26 cellular contexts compared by ENCODE assay signal in genomic region chr2:177874678-177875077, GRCh38.
DNase-seq lines count a peak whose midpoint lies in the region; ATAC-seq, FAIRE-seq and TF ChIP-seq lines count a peak whose summit lies in the region.
"Had no signal": no experiment of that assay in that cellular context is flagged by ENCODE, and none has a peak within 500 bp of the region (broad histone marks: within the 10 kb centered on the region; RNA-seq: fewer than 3 reads in every experiment).

No MANE protein-coding gene starts in this region.

- no peak for TF ChIP-seq CTCF in hepatocyte (IDR thresholded peaks at IDR 0.05; ENCODE audit: poor library complexity)

- no peaks in the 10 kb centered on the region for H3K9me2 ChIP-seq in hepatocyte (replicated peaks; ENCODE audit: insufficient read depth)

- peak; percentile 57 for ATAC-seq in left colon
- ATAC-seq: GM12878 had no signal

- H3K36me3 ChIP-seq in hepatocyte (replicated peaks; ENCODE audit: insufficient read depth, low read depth) (no peaks in the 10 kb centered on the region), small intestine (ENCODE audit: control insufficient read depth in 2 of 2, insufficient read depth in 2 of 2, low read length in 2 of 2) (no peaks in the 10 kb centered on the region), SJCRH30 (no peaks in the 10 kb centered on the region)
- H3K36me3 ChIP-seq: BE2C, BLaER1 had no signal

- H2AFZ ChIP-seq in hepatocyte = no peak overlapping the region

- H3K4me1 ChIP-seq in hepatocyte (ENCODE audit: insufficient read depth) (no peaks in the 10 kb centered on the region), small intestine (ENCODE audit: control insufficient read depth in 2 of 2, insufficient read depth in 1 of 2, low read depth in 1 of 2, low read length in 1 of 2) (peaks cover 0 to 2% of the 10 kb centered on the region in 2 donors), SJCRH30 (no peaks in the 10 kb centered on the region)
- H3K4me1 ChIP-seq: BE2C, BLaER1 had no signal

- H3K9me3 ChIP-seq in hepatocyte (ENCODE audit: low read depth) (no peaks in the 10 kb centered on the region), small intestine (ENCODE audit: control insufficient read depth, low read depth) (no peaks in the 10 kb centered on the region), SJCRH30 (replicated peaks) (no peaks in the 10 kb centered on the region)
- H3K9me3 ChIP-seq: BE2C, BLaER1 had no signal

- WGBS in hepatocyte (ENCODE audit: low lambda C conversion rate, missing lambda C conversion rate) = 97% methylated on average over 4 of the region's 4 CpGs
- WGBS in small intestine, 3 donors = 45 to 73% (median 71%) methylated on average over 4 of the region's 4 CpGs

- peak overlapping the region; percentile 57 for H3K27ac ChIP-seq in hepatocyte
- H3K27ac ChIP-seq in small intestine (ENCODE audit: low read depth in 1 of 2, low read length in 1 of 2) = no peak overlapping the region
- H3K27ac ChIP-seq in SJCRH30 = no peak overlapping the region
- H3K27ac ChIP-seq: BLaER1 had no signal

- H3K27me3 ChIP-seq in hepatocyte (no peaks in the 10 kb centered on the region), small intestine (ENCODE audit: control insufficient read depth in 2 of 2, insufficient read depth in 2 of 2, low read length in 2 of 2) (no peaks in the 10 kb centered on the region), SJCRH30 (no peaks in the 10 kb centered on the region; the same call in 1 of the 2 replicates)
- H3K27me3 ChIP-seq: BE2C, BLaER1 had no signal

- no peaks in the 10 kb centered on the region for H4K20me1 ChIP-seq in hepatocyte (ENCODE audit: insufficient read depth, poor library complexity, severe bottlenecking)
- H4K20me1 ChIP-seq: BLaER1 had no signal

- DNase-seq in hepatocyte (ENCODE audit: low spot score) (no peak), left colon (no peak), small intestine (peak; percentile 52), SJCRH30 (no peak), NCI-H510A (lab: John Stamatoyannopoulos, UW) (no peak), NCI-H526 treated with DMSO at 0.1 percent for 48 hours (lab: John Stamatoyannopoulos, UW) (no peak)
- DNase-seq: 8988T; ACHN; BE2C; C1 segment of cervical spinal cord; CD4-positive, alpha-beta memory T cell; CD4-positive, CD25-positive, alpha-beta regulatory T cell; CD8-positive, alpha-beta memory T cell; COR-L47; DMS 273 treated with DMSO at 0.1 percent for 48 hours; DMS153; DMS53; DMS79; DND-41; EL; GDM1 had no signal

- H3K4me3 ChIP-seq in hepatocyte (no peak overlapping the region), small intestine (ENCODE audit: low read depth in 1 of 2, low read length in 2 of 2) (no peak overlapping the region), SJCRH30 (no peak overlapping the region)
- H3K4me3 ChIP-seq: BLaER1, GM12878 had no signal

- H3K4me2 ChIP-seq in hepatocyte = no peak overlapping the region
- H3K4me2 ChIP-seq: BLaER1 had no signal

- H3K79me2 ChIP-seq in hepatocyte = no peaks in the 10 kb centered on the region

- FAIRE-seq in small intestine (lab: Jason Lieb, UNC) = no peak
- FAIRE-seq: A204.1, GM12878, GM12892, GM18507 had no signal

- intact Hi-C loops in left colon (cut with DNase I, micrococcal nuclease) = no loop called here
